ENCODE assay signal across 1 cellular context in genomic region chr21:34995979-34996303, GRCh38.
TF ChIP-seq lines count a peak whose summit lies in the region.

No MANE protein-coding gene starts in this region.

TF ChIP-seq in H1, 55 proteins besides CTCF, POLR2A, EP300 and RAD21:
- no peak for TF ChIP-seq CBX8 (IDR thresholded peaks at IDR 0.05; ENCODE audit: borderline replicate concordance, low read depth, low read length)
- TF ChIP-seq ASH2L (IDR thresholded peaks at IDR 0.05; ENCODE audit: low read length), result no peak
- no peak for TF ChIP-seq JUND (IDR thresholded peaks at IDR 0.05; ENCODE audit: low read length)
- TF ChIP-seq CTBP2 (IDR thresholded peaks at IDR 0.05; ENCODE audit: borderline replicate concordance, insufficient read depth, insufficient read length, low read length), result no peak
- TF ChIP-seq KDM1A (IDR thresholded peaks at IDR 0.05; ENCODE audit: borderline replicate concordance, low read length), result no peak
- no peak for TF ChIP-seq TAF1 (IDR thresholded peaks at IDR 0.05; ENCODE audit: low read depth, low read length)
- TF ChIP-seq SRF (IDR thresholded peaks at IDR 0.05; ENCODE audit: low read depth, low read length), result no peak
- TF ChIP-seq SAP30 (IDR thresholded peaks at IDR 0.05; ENCODE audit: insufficient read depth, insufficient replicate concordance, low read length), result no peak
- TF ChIP-seq CHD2 (IDR thresholded peaks at IDR 0.05; ENCODE audit: low read length), result no peak
- TF ChIP-seq EZH2 (IDR thresholded peaks at IDR 0.05; ENCODE audit: low read depth, low read length, severe bottlenecking), result no peak
- no peak for TF ChIP-seq RXRA (IDR thresholded peaks at IDR 0.05; ENCODE audit: insufficient read depth, low read depth, low read length)
- TF ChIP-seq SP1 (IDR thresholded peaks at IDR 0.05; ENCODE audit: low read depth, low read length), result no peak
- TF ChIP-seq NRF1 (IDR thresholded peaks at IDR 0.05; ENCODE audit: low read depth, low read length), result no peak
- no peak for TF ChIP-seq HDAC6 (IDR thresholded peaks at IDR 0.05; ENCODE audit: low read depth, low read length)
- TF ChIP-seq, protein P1, sequence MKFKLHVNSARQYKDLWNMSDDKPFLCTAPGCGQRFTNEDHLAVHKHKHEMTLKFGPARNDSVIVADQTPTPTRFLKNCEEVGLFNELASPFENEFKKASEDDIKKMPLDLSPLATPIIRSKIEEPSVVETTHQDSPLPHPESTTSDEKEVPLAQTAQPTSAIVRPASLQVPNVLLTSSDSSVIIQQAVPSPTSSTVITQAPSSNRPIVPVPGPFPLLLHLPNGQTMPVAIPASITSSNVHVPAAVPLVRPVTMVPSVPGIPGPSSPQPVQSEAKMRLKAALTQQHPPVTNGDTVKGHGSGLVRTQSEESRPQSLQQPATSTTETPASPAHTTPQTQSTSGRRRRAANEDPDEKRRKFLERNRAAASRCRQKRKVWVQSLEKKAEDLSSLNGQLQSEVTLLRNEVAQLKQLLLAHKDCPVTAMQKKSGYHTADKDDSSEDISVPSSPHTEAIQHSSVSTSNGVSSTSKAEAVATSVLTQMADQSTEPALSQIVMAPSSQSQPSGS (IDR thresholded peaks at IDR 0.05; ENCODE audit: low read length), result no peak
- TF ChIP-seq KDM4A (IDR thresholded peaks at IDR 0.05; ENCODE audit: low read depth, low read length, severe bottlenecking), result no peak
